24 cellular contexts compared by ENCODE assay signal in genomic region chr18:65429601-65430000, GRCh38.
"Had no signal": no experiment of that assay in that cellular context is flagged by ENCODE, and none has a peak within 500 bp of the region (broad histone marks: within the 10 kb centered on the region; RNA-seq: fewer than 3 reads in every experiment).

No MANE protein-coding gene starts in this region.

- H3K9me3 Mint-ChIP-seq: IgD-negative memory B cell had no signal

- DNase-seq: Kasumi-1, MV-4-11, NCI-H1048, NCI-H1105, NCI-H1417 treated with DMSO at 0.1 percent for 48 hours, NCI-H1694, NCI-H187 treated with DMSO at 0.1 percent for 48 hours, NCI-H2029 treated with DMSO at 0.1 percent for 48 hours, NCI-H2171 treated with DMSO at 0.1 percent for 48 hours, NCI-H345, NCI-H446 treated with DMSO at 0.1 percent for 48 hours, NCI-H510A treated with DMSO at 0.1 percent for 48 hours, NCI-H526, Right ventricle myocardium superior, RPMI8226, SIG-M5, SK-N-SH, SW 1271, T-cell had no signal

- H3K4me2 ChIP-seq: KMS-11, SK-N-SH had no signal

- H3K4me3 ChIP-seq: K562, SJSA1 had no signal

- H3K4me1 ChIP-seq: SJSA1 had no signal

- H3K27ac ChIP-seq: HL-60, KMS-11, SJSA1 had no signal

- H3K9ac ChIP-seq: KMS-11, SK-N-SH had no signal

- H3K27me3 ChIP-seq: SJSA1 had no signal

- H3K9me3 ChIP-seq: SK-N-SH had no signal

- H3K36me3 ChIP-seq: SJSA1 had no signal

- H3K36me3 Mint-ChIP-seq: IgD-negative memory B cell, T-cell had no signal

- H3K27ac Mint-ChIP-seq: IgD-negative memory B cell, T-cell had no signal

- H3K27me3 Mint-ChIP-seq: IgD-negative memory B cell, T-cell had no signal

- H3K4me3 Mint-ChIP-seq: IgD-negative memory B cell, T-cell had no signal

- H3K4me1 Mint-ChIP-seq: IgD-negative memory B cell, T-cell had no signal
